ENCODE assay signal across 11 cellular contexts in genomic region chr2:10327896-10328666, GRCh38. TPM values are rescaled to one million over a fixed set of nuclear protein-coding genes. Genes with fewer than 3 reads are reported as not detected.
DNase-seq lines count a peak whose midpoint lies in the region; ATAC-seq, FAIRE-seq and TF ChIP-seq lines count a peak whose summit lies in the region.
"Had no signal": no experiment of that assay in that cellular context is flagged by ENCODE, and none has a peak within 500 bp of the region (broad histone marks: within the 10 kb centered on the region; RNA-seq: fewer than 3 reads in every experiment).

No MANE protein-coding gene starts in this region.

- peaks cover 0 to 4% (median 1%) of the 10 kb centered on the region in 3 donors for H3K27me3 Mint-ChIP-seq in CD14-positive monocyte (ENCODE audit: low read depth in 3 of 3)

- peak overlapping the region in 4 of 7 donors; percentile 0 to 41 (median 28) for H3K27ac Mint-ChIP-seq in CD14-positive monocyte

- no peak for ATAC-seq in A549
- ATAC-seq in Right ventricle myocardium inferior: no peak
- ATAC-seq: heart left ventricle had no signal

- 78% methylated on average over 7 of the region's 7 CpGs for WGBS in A549 (ENCODE audit: missing lambda C conversion rate)

- H3K4me3 ChIP-seq in A549: no peak overlapping the region
- H3K4me3 ChIP-seq: heart left ventricle had no signal

- POLR2A ChIA-PET in A549 (lab: Yijun Ruan, JAX): no interaction called here

- H3K4me3 Mint-ChIP-seq in CD14-positive monocyte: no peak overlapping the region

- peak overlapping the region; percentile 89 to 92; a peak in 5 of 6 replicates for H3K27ac ChIP-seq in A549

- DNase-seq in A549 (ENCODE audit: low read depth in 1 of 2, low spot score in 1 of 2) (no peak), CD14-positive monocyte (ENCODE audit: low spot score) (no peak), NCI-H345 treated with DMSO at 0.1 percent for 48 hours (lab: John Stamatoyannopoulos, UW; ENCODE audit: unreplicated experiment) (peak; percentile 50), cerebellar cortex (ENCODE audit: low spot score) (peak; percentile 54), HUDEP-2 (lab: John Stamatoyannopoulos, UW; ENCODE audit: unreplicated experiment in 76 of 76) (no peak), Right ventricle myocardium inferior (ENCODE audit: missing footprints) (no peak), DMS114 treated with DMSO at 0.1 percent for 48 hours (lab: John Stamatoyannopoulos, UW; ENCODE audit: unreplicated experiment) (no peak)
- DNase-seq: anterior cingulate cortex; effector CD8-positive, alpha-beta T cell; heart left ventricle; NCI-H2107 had no signal

- no peak for TF ChIP-seq RAD21 in A549 (conservative IDR thresholded peaks at IDR 0.05 in 1 of 2, IDR thresholded peaks at IDR 0.05 in 1 of 2)

- intact Hi-C loops in CD14-positive monocyte (cut with micrococcal nuclease): no loop called here
- intact Hi-C loops in Right ventricle myocardium inferior (cut with DNase I): loop anchor here (2.0 kb wide), 1 partner anchor 81 kb away; no protein-coding TSS in a partner anchor

- no peak for TF ChIP-seq CTCF in A549 (IDR thresholded peaks at IDR 0.05)
- no peak for TF ChIP-seq CTCF in CD14-positive monocyte (IDR thresholded peaks at IDR 0.05)

- TF ChIP-seq POLR2A in A549 (IDR thresholded peaks at IDR 0.05; ENCODE audit: low read length): no peak

- H3K4me1 Mint-ChIP-seq in CD14-positive monocyte: peaks cover 86% of the 10 kb centered on the region

- peak overlapping the region; percentile 85 for H3K4me2 ChIP-seq in A549

- peaks cover 0 to 2% (median 0%) of the 10 kb centered on the region in 7 donors for H3K9me3 Mint-ChIP-seq in CD14-positive monocyte

- CTCF ChIA-PET in A549 (lab: Yijun Ruan, JAX): interaction anchor here (0.7 to 8.5 kb wide), 13 partner anchors 11 to 204 kb away, joined by 3 to 61 read pairs (median 5); partner anchors contain the start of gene HPCAL1

- no peak for FAIRE-seq in A549 (lab: Jason Lieb, UNC)

- H3K36me3 Mint-ChIP-seq in CD14-positive monocyte: peaks cover 21 to 24% of the 10 kb centered on the region in 2 donors

- peaks cover 93% of the 10 kb centered on the region for H3K4me1 ChIP-seq in A549

- no peak for TF ChIP-seq EP300 in A549 (IDR thresholded peaks at IDR 0.05)

- 0 out of 3 replicates have a peak, but pooled peaks cover 3% of the 10 kb centered on the region for H3K9me3 ChIP-seq in A549
- H3K9me3 ChIP-seq: heart left ventricle had no signal

TF ChIP-seq in A549, 52 proteins besides CTCF, POLR2A, EP300 and RAD21:
- TF ChIP-seq KDM1A (IDR thresholded peaks at IDR 0.05; ENCODE audit: low read depth) (peak; percentile 71; the same call in 1 of the 2 replicates), JUN (IDR thresholded peaks at IDR 0.05) (no peak), ZFP36 (IDR thresholded peaks at IDR 0.05; ENCODE audit: borderline replicate concordance, partially characterized antibody) (peak; percentile 61)

RNA-seq across cellular contexts. Expression of gene HPCAL1, which starts 25.4 kb away (rescaled TPM):
- polyA plus RNA-seq in A549 (2011; rRNA removed) (37.8 and 44.4 TPM in 2 replicates), A549 (2017; fragmentation: RNase III; extraction: RNeasy Plus Mini Kit Qiagen cat#74134 plus additional on column Dnase treatment) (66.4 to 78.8 TPM (median 66.9 TPM) in 3 replicates), CD14-positive monocyte (10 to 100 TPM; 98.0 to 99.5 TPM)
- polyA plus RNA-seq in A549 (2012; cell fraction: cytosol; rRNA removed): 146 and 175 TPM in 2 replicates
- 151 and 164 TPM in 2 replicates for polyA plus RNA-seq in A549 (2012; cell fraction: nucleus; rRNA removed)
- 26.0 and 43.0 TPM in 2 replicates for polyA minus RNA-seq in A549 (2011; rRNA and poly(A)+ RNA removed)
- 41.9 TPM for total RNA-seq in Right ventricle myocardium inferior

Comparison
In these comparisons a context has a peak if more than half of its experiments do, and no peak if none do; other contexts are left out.
1. DNase-seq: peak in NCI-H345 treated with DMSO at 0.1 percent for 48 hours (single experiment) and cerebellar cortex (single experiment); none in A549 (0 of 2), CD14-positive monocyte (single experiment), HUDEP-2 (0 of 76), Right ventricle myocardium inferior (single experiment) and DMS114 treated with DMSO at 0.1 percent for 48 hours (single experiment).